Comparison of ENCODE assay signal across 8 cellular contexts in the genomic region with DNA sequence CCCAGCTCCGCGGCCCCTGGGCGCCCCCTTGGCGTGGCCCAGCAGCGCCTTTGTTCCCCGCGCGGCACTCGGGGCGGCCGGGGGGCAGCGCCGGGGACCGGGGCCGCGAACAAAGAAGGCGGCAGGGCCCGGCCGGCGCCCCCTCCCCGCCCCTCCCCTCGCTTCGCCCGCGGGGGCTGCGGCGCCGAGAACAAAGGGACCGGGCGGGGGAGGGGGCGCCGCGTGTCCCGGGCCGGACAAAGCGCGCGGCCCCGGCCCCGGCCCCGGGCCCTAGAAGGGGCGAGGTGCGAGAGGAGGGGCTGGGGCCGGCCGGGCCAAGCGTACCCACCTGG. TPM values are rescaled to one million over a fixed set of nuclear protein-coding genes. Genes with fewer than 3 reads are reported as not detected.
DNase-seq lines count a peak whose midpoint lies in the region; ATAC-seq and TF ChIP-seq lines count a peak whose summit lies in the region.

No MANE protein-coding gene starts in this region.

- peaks cover 9% of the 10 kb centered on the region for H4K20me1 ChIP-seq in OCI-LY3 (ENCODE audit: insufficient read depth, low read length)

- no peaks in the 10 kb centered on the region for H3K27me3 Mint-ChIP-seq in stimulated activated naive B cell treated with anti-CD40 and anti-IgM and Interleukin-4, amounts not matched to agents 10 μg/mL and 1 μg/mL and 100 μg/mL, for 72 hours

- no peak overlapping the region for H3K27ac Mint-ChIP-seq in stimulated activated naive B cell treated with anti-CD40 and anti-IgM and Interleukin-4, amounts not matched to agents 10 μg/mL and 1 μg/mL and 100 μg/mL, for 72 hours

- peak; percentile 62 for DNase-seq in DMS 273 (lab: John Stamatoyannopoulos, UW; ENCODE audit: unreplicated experiment)
- no peak for DNase-seq in DMS 273 treated with DMSO at 0.1 percent for 48 hours (lab: John Stamatoyannopoulos, UW)
- DNase-seq in right atrium auricular region (ENCODE audit: low spot score), result no peak
- DNase-seq in stimulated activated naive B cell treated with anti-CD40 and anti-IgM and Interleukin-4, amounts not matched to agents 10 μg/mL and 1 μg/mL and 100 μg/mL, for 72 hours, result no peak
- DNase-seq in NCI-H1105 treated with DMSO at 0.1 percent for 48 hours (lab: John Stamatoyannopoulos, UW), result no peak
- DNase-seq in NCI-H2029 (lab: John Stamatoyannopoulos, UW), result no peak
- no peak for DNase-seq in HuH-7.5 (ENCODE audit: low spot score)

- peaks cover 20 to 39% of the 10 kb centered on the region in 2 donors for H3K36me3 Mint-ChIP-seq in stimulated activated naive B cell treated with anti-CD40 and anti-IgM and Interleukin-4, amounts not matched to agents 10 μg/mL and 1 μg/mL and 100 μg/mL, for 72 hours

- peak overlapping the region; percentile 23 to 88 for H3K4me3 Mint-ChIP-seq in stimulated activated naive B cell treated with anti-CD40 and anti-IgM and Interleukin-4, amounts not matched to agents 10 μg/mL and 1 μg/mL and 100 μg/mL, for 72 hours

- no peak for TF ChIP-seq CTCF in OCI-LY3 (IDR thresholded peaks at IDR 0.05; ENCODE audit: low read depth, low read length)
- no peak for TF ChIP-seq CTCF in right atrium auricular region (IDR thresholded peaks at IDR 0.05)

- peak overlapping the region; percentile 89 for H3K9ac ChIP-seq in OCI-LY3 (ENCODE audit: low read length)

- peak overlapping the region; percentile 94 for H3K4me2 ChIP-seq in OCI-LY3 (ENCODE audit: low read length)

- H3K27ac ChIP-seq in OCI-LY3 (ENCODE audit: low read length) (peak overlapping the region; percentile 30; the same call in 1 of the 2 replicates), right atrium auricular region (peak overlapping the region; percentile 64 to 68)

- H3K4me3 ChIP-seq in OCI-LY3 (ENCODE audit: low read length) (peak overlapping the region; percentile 97), right atrium auricular region (peak overlapping the region; percentile 57 to 68)

- peak in 1 of 2 donors; percentile 1 for ATAC-seq in stimulated activated naive B cell treated with anti-CD40 and anti-IgM and Interleukin-4, amounts not matched to agents 10 μg/mL and 1 μg/mL and 100 μg/mL, for 72 hours (replicated peaks)

- H3K79me2 ChIP-seq in OCI-LY3 (ENCODE audit: low read length), result peaks cover 24% of the 10 kb centered on the region

- H2AFZ ChIP-seq in OCI-LY3 (ENCODE audit: low read depth, low read length), result no peak overlapping the region

- peaks cover 49 to 84% of the 10 kb centered on the region in 2 donors for H3K4me1 Mint-ChIP-seq in stimulated activated naive B cell treated with anti-CD40 and anti-IgM and Interleukin-4, amounts not matched to agents 10 μg/mL and 1 μg/mL and 100 μg/mL, for 72 hours

- H3K9me3 ChIP-seq in OCI-LY3 (ENCODE audit: insufficient read depth, low read length), result no peaks in the 10 kb centered on the region
- H3K9me3 ChIP-seq in right atrium auricular region, result no peaks in the 10 kb centered on the region

- no peaks in the 10 kb centered on the region; the same call in 1 of the 2 replicates for H3K27me3 ChIP-seq in OCI-LY3 (ENCODE audit: low read depth, low read length)
- H3K27me3 ChIP-seq in right atrium auricular region, result no peaks in the 10 kb centered on the region

- H3K9me3 Mint-ChIP-seq in stimulated activated naive B cell treated with anti-CD40 and anti-IgM and Interleukin-4, amounts not matched to agents 10 μg/mL and 1 μg/mL and 100 μg/mL, for 72 hours, result no peaks in the 10 kb centered on the region

- H3K36me3 ChIP-seq in OCI-LY3 (replicated peaks; ENCODE audit: low read depth, low read length) (peaks cover 8% of the 10 kb centered on the region), right atrium auricular region (peaks cover 15% of the 10 kb centered on the region)

- H3K4me1 ChIP-seq in OCI-LY3 (ENCODE audit: low read length), result peaks cover 56% of the 10 kb centered on the region
- H3K4me1 ChIP-seq in right atrium auricular region, result peaks cover 0 to 44% of the 10 kb centered on the region in 2 donors

RNA-seq across cellular contexts. Expression of a gene that starts 0.4 kb away (rescaled TPM):
- 10 to 100 TPM in 1 of 2 donors, 1 to 10 TPM in 1; 9.5 to 34.5 TPM for total RNA-seq in right atrium auricular region

RNA-seq across cellular contexts. Expression of a gene that starts 26.7 kb away (rescaled TPM):
- total RNA-seq in right atrium auricular region, result 1 to 10 TPM in 1 of 2 donors, under 1 TPM in 1; 0.89 to 7.5 TPM

RNA-seq across cellular contexts. Expression of a gene that starts 26.8 kb away (rescaled TPM):
- under 1 TPM; 0.63 to 0.70 TPM for total RNA-seq in right atrium auricular region

RNA-seq across cellular contexts. Expression of a gene that starts 43.7 kb away (rescaled TPM):
- 10 to 100 TPM; 21.8 to 28.0 TPM for total RNA-seq in right atrium auricular region

RNA-seq across cellular contexts. Expression of a gene that starts 58.7 kb away (rescaled TPM):
- 10 to 100 TPM; 47.1 to 49.7 TPM for total RNA-seq in right atrium auricular region
